Comparison of ENCODE assay signal across 8 cellular contexts in genomic region chr18:48455555-48456478, GRCh38. TPM values are rescaled to one million over a fixed set of nuclear protein-coding genes. Genes with fewer than 3 reads are reported as not detected.
DNase-seq lines count a peak whose midpoint lies in the region; ATAC-seq lines count a peak whose summit lies in the region.
"Had no signal": no experiment of that assay in that cellular context is flagged by ENCODE, and none has a peak within 500 bp of the region (broad histone marks: within the 10 kb centered on the region; RNA-seq: fewer than 3 reads in every experiment).

No MANE protein-coding gene starts in this region.

- peak; percentile 95 for DNase-seq in LoVo (ENCODE audit: low spot score)
- DNase-seq in activated CD8-positive, alpha-beta memory T cell treated with anti-CD3 and anti-CD28 coated beads, Interleukin-2, amount 50 U/mL, for 1 hour (ENCODE audit: extremely low read depth): peak; percentile 48
- peak; percentile 94 for DNase-seq in fibroblast of peridontal ligament (ENCODE audit: extremely low read depth)
- peak; percentile 19 for DNase-seq in stimulated activated CD8-positive, alpha-beta memory T cell treated with anti-CD3 and anti-CD28 coated beads, Interleukin-12 subunit alpha, Interleukin-12 subunit beta, amount 100 ng/mL, for 4 hours (ENCODE audit: low read depth)
- no peak for DNase-seq in ureter (ENCODE audit: low spot score)
- no peak for DNase-seq in NCI-H510A (lab: John Stamatoyannopoulos, UW)

- ATAC-seq in GM19467 (IDR thresholded peaks at IDR 0.05; ENCODE audit: unreplicated experiment): no peak

RNA-seq across cellular contexts. Expression of gene ZBTB7C, which starts 46.6 kb away (rescaled TPM):
- 72.1 TPM for total RNA-seq in ureter
- total RNA-seq: pulmonary artery endothelial cell had no signal

Comparison
In these comparisons a context has a peak if more than half of its experiments do, and no peak if none do; other contexts are left out.
1. DNase-seq: peak in LoVo (single experiment), activated CD8-positive, alpha-beta memory T cell treated with anti-CD3 and anti-CD28 coated beads, Interleukin-2, amount 50 U/mL, for 1 hour (single experiment), fibroblast of peridontal ligament (single experiment) and stimulated activated CD8-positive, alpha-beta memory T cell treated with anti-CD3 and anti-CD28 coated beads, Interleukin-12 subunit alpha, Interleukin-12 subunit beta, amount 100 ng/mL, for 4 hours (single experiment); none in ureter (single experiment) and NCI-H510A (single experiment).